In the genomic region with DNA sequence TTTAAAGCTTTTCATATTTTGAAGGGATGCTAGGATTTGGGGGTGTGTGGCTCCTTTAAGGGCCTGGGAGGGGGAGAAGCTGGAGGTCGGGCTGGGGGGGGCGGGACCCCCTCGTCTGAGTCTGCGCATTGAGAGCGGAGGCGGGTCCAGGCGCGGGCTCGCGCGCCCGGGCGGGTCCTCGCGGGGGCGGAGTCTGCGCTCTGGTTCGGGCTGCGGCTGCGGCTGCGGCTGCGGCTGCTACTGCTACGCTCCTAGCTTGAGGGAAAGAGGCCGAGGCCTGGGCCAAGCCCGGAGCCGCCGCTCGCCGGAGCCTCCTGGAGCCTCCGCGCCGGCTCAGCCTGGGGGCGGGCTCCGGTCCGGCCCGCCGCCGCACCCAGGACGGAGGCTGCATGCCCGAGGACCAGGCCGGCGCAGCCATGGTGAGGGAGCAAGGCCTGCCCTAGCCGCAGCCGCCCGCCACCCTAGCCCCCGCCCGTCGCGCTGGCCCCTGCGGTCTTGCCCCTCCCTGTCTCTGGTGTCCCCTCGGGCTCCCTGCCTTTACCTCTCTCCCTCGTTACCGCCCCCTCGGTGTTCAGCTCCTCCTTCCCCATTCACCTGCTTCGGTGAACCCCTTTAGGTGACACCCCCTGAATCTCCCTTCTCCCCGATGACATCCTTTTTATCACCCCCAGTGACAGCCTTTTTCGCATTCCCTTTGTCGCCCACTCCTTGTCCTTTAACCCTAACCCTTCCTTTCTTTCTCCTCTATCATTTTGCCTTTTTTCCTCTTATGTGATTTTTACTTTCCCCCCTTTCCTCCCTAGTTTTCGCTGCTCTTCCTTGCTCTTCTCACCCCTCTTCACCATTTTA, we compare ENCODE assay signal across 8 cellular contexts. TPM values are rescaled to one million over a fixed set of nuclear protein-coding genes. Genes with fewer than 3 reads are reported as not detected.
DNase-seq lines count a peak whose midpoint lies in the region; ATAC-seq and TF ChIP-seq lines count a peak whose summit lies in the region.

A gene (plus strand): TSS at position 189 of the 849 bp plus-strand sequence. CDS start 201 bp downstream, at position 390.

- H3K4me1 Mint-ChIP-seq in activated naive CD4-positive, alpha-beta T cell treated with anti-CD3 and anti-CD28 coated beads, Interleukin-2, amount 50 U/mL, for 24 hours: peaks cover 52% of the 10 kb centered on the region

- H3K4me3 ChIP-seq in osteoblast (ENCODE audit: insufficient read depth, low read length) (peak within 1 kb of the TSS; percentile 98), testis (peak within 1 kb of the TSS; percentile 94 to 95)

- CTCF ChIA-PET in GM10248 (lab: Yijun Ruan, JAX): interaction anchor here (0.8 to 2.3 kb wide), 6 partner anchors 9 to 116 kb away, joined by 3 to 8 read pairs (median 4); a partner anchor contains a TSS

- intact Hi-C loops in testis (cut with DNase I; ENCODE audit: low total_unique reads): no loop called here

- peaks cover 2% of the 10 kb centered on the region for H3K36me3 Mint-ChIP-seq in activated naive CD4-positive, alpha-beta T cell treated with anti-CD3 and anti-CD28 coated beads, Interleukin-2, amount 50 U/mL, for 24 hours

- peak; percentile 37 for TF ChIP-seq POLR2A in testis (IDR thresholded peaks at IDR 0.05)

- H3K9me3 ChIP-seq in osteoblast (ENCODE audit: low read depth, low read length) (no peaks in the 10 kb centered on the region), testis (no peaks in the 10 kb centered on the region)

- no peaks in the 10 kb centered on the region for H3K27me3 Mint-ChIP-seq in activated naive CD4-positive, alpha-beta T cell treated with anti-CD3 and anti-CD28 coated beads, Interleukin-2, amount 50 U/mL, for 24 hours

- no peaks in the 10 kb centered on the region for H3K27me3 ChIP-seq in osteoblast (ENCODE audit: insufficient read depth, low read length)
- H3K27me3 ChIP-seq in testis: no peaks in the 10 kb centered on the region

- no peaks in the 10 kb centered on the region for H3K36me3 ChIP-seq in osteoblast (ENCODE audit: insufficient read depth, low read length)
- H3K36me3 ChIP-seq in testis (ENCODE audit: low read depth, missing control alignments): no peaks in the 10 kb centered on the region

- ATAC-seq in HG02610 (IDR thresholded peaks at IDR 0.05; ENCODE audit: unreplicated experiment) (peak; percentile 94), SK-N-SH treated with all-trans-retinoic acid at 6 μM for 48 hours (peak; percentile 96)

- POLR2A ChIA-PET in GM10248 (lab: Yijun Ruan, JAX): interaction anchor here (0.6 kb wide), 3 partner anchors 195 to 1069 kb away, joined by 3 to 7 read pairs (median 5); a partner anchor contains a TSS

- no peaks in the 10 kb centered on the region for H3K9me3 Mint-ChIP-seq in activated naive CD4-positive, alpha-beta T cell treated with anti-CD3 and anti-CD28 coated beads, Interleukin-2, amount 50 U/mL, for 24 hours

- H3K27ac ChIP-seq in osteoblast (ENCODE audit: low read depth, low read length) (peak within 1 kb of the TSS; percentile 74), testis (peak within 1 kb of the TSS; percentile 88 to 91)

- H4K20me1 ChIP-seq in osteoblast (ENCODE audit: insufficient read depth, low read length): peaks cover 26% of the 10 kb centered on the region

- peak within 1 kb of the TSS; percentile 99 for H3K4me2 ChIP-seq in osteoblast (ENCODE audit: insufficient read depth, low read length)

- H3K4me1 ChIP-seq in osteoblast (ENCODE audit: insufficient read depth, low read length) (peaks cover 19% of the 10 kb centered on the region), testis (peaks cover 22% of the 10 kb centered on the region)

- TF ChIP-seq CTCF in GM10248 (IDR thresholded peaks at IDR 0.05; ENCODE audit: control extremely low read depth, extremely low read depth, low read depth, missing control alignments) (no peak), osteoblast (IDR thresholded peaks at IDR 0.05; ENCODE audit: extremely low read depth, low read depth, low read length) (no peak), testis (IDR thresholded peaks at IDR 0.05) (no peak)

- DNase-seq in GM10248 (ENCODE audit: extremely low spot score) (peak; percentile 98), NCI-H1092 treated with DMSO at 0.1 percent for 48 hours (lab: John Stamatoyannopoulos, UW) (peak; percentile 69), glomerular endothelial cell (ENCODE audit: extremely low read depth, low read depth, low spot score) (no peak), osteoblast (ENCODE audit: insufficient read length, low spot score, missing footprints) (peak; percentile 99), testis (peak; percentile 94)

- 1% methylated on average over 17 to 44 of the region's 59 CpGs for WGBS in testis, 2 donors

- peak within 1 kb of the TSS; percentile 98 for H2AFZ ChIP-seq in osteoblast (ENCODE audit: low read length)

- H3K4me3 Mint-ChIP-seq in activated naive CD4-positive, alpha-beta T cell treated with anti-CD3 and anti-CD28 coated beads, Interleukin-2, amount 50 U/mL, for 24 hours: peak within 1 kb of the TSS; percentile 90

- H3K79me2 ChIP-seq in osteoblast (ENCODE audit: insufficient read depth, low read length): peaks cover 51% of the 10 kb centered on the region

- peak within 1 kb of the TSS; percentile 77 for H3K27ac Mint-ChIP-seq in activated naive CD4-positive, alpha-beta T cell treated with anti-CD3 and anti-CD28 coated beads, Interleukin-2, amount 50 U/mL, for 24 hours

TF ChIP-seq in SK-N-SH treated with all-trans-retinoic acid at 6 μM for 48 hours, 23 proteins besides CTCF, POLR2A, EP300 and RAD21:
- TF ChIP-seq SNAI2 (CRISPR knock-in tag; IDR thresholded peaks at IDR 0.05): no peak
- TF ChIP-seq ZC3H10 (CRISPR knock-in tag; IDR thresholded peaks at IDR 0.05): no peak
- TF ChIP-seq ZFP30 (CRISPR knock-in tag; IDR thresholded peaks at IDR 0.05): no peak
- TF ChIP-seq ESRRG (CRISPR knock-in tag; IDR thresholded peaks at IDR 0.05): no peak
- TF ChIP-seq ARNTL (CRISPR knock-in tag; IDR thresholded peaks at IDR 0.05; ENCODE audit: borderline replicate concordance, low read depth): no peak
- TF ChIP-seq, protein P1, sequence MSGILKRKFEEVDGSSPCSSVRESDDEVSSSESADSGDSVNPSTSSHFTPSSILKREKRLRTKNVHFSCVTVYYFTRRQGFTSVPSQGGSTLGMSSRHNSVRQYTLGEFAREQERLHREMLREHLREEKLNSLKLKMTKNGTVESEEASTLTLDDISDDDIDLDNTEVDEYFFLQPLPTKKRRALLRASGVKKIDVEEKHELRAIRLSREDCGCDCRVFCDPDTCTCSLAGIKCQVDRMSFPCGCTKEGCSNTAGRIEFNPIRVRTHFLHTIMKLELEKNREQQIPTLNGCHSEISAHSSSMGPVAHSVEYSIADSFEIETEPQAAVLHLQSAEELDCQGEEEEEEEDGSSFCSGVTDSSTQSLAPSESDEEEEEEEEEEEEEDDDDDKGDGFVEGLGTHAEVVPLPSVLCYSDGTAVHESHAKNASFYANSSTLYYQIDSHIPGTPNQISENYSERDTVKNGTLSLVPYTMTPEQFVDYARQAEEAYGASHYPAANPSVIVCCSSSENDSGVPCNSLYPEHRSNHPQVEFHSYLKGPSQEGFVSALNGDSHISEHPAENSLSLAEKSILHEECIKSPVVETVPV (CRISPR knock-in tag; IDR thresholded peaks at IDR 0.05): no peak
- no peak for TF ChIP-seq BACH2 (CRISPR knock-in tag; IDR thresholded peaks at IDR 0.05; ENCODE audit: borderline replicate concordance)
- TF ChIP-seq ZNF8 (CRISPR knock-in tag; IDR thresholded peaks at IDR 0.05): no peak
- TF ChIP-seq, protein P2, sequence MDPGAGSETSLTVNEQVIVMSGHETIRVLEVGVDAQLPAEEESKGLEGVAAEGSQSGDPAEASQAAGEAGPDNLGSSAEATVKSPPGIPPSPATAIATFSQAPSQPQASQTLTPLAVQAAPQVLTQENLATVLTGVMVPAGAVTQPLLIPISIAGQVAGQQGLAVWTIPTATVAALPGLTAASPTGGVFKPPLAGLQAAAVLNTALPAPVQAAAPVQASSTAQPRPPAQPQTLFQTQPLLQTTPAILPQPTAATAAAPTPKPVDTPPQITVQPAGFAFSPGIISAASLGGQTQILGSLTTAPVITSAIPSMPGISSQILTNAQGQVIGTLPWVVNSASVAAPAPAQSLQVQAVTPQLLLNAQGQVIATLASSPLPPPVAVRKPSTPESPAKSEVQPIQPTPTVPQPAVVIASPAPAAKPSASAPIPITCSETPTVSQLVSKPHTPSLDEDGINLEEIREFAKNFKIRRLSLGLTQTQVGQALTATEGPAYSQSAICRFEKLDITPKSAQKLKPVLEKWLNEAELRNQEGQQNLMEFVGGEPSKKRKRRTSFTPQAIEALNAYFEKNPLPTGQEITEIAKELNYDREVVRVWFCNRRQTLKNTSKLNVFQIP (CRISPR knock-in tag; IDR thresholded peaks at IDR 0.05; ENCODE audit: borderline replicate concordance, low read depth): no peak
- TF ChIP-seq ISL1 (CRISPR knock-in tag; IDR thresholded peaks at IDR 0.05): no peak
- TF ChIP-seq TOX (CRISPR knock-in tag; IDR thresholded peaks at IDR 0.05; ENCODE audit: borderline replicate concordance): no peak
- no peak for TF ChIP-seq ZNF70 (CRISPR knock-in tag; IDR thresholded peaks at IDR 0.05)

RNA-seq across cellular contexts. Expression of the gene that starts here (rescaled TPM):
- 22.4 and 30.0 TPM in 2 replicates for total RNA-seq in glomerular endothelial cell
- total RNA-seq in osteoblast: 60.8 and 66.6 TPM in 2 replicates
- total RNA-seq in testis: 10 to 100 TPM; 73.1 to 76.6 TPM
- polyA plus RNA-seq in testis (ENCODE audit: insufficient read depth, low read depth, low replicate concordance): 17.7 TPM
